Comparison of ENCODE assay signal across 6 cellular contexts in genomic region chrX:76957485-76957884, GRCh38.
"Had no signal": no experiment of that assay in that cellular context is flagged by ENCODE, and none has a peak within 500 bp of the region (broad histone marks: within the 10 kb centered on the region; RNA-seq: fewer than 3 reads in every experiment).

No MANE protein-coding gene starts in this region.

- H3K27ac ChIP-seq: HL-60, KMS-11 had no signal

- DNase-seq: IMR-90, KBM-7, KG1 had no signal

- H3K4me2 ChIP-seq: KMS-11 had no signal

- H3K4me3 ChIP-seq: K562 had no signal
